Comparison of ENCODE assay signal across 8 cellular contexts in genomic region chr10:89563861-89564478, GRCh38. TPM values are rescaled to one million over a fixed set of nuclear protein-coding genes. Genes with fewer than 3 reads are reported as not detected.
A peak's percentile ranks its signal among the peaks of the same experiment; 100 is the strongest.
DNase-seq lines count a peak whose midpoint lies in the region; ATAC-seq, FAIRE-seq and TF ChIP-seq lines count a peak whose summit lies in the region.

No MANE protein-coding gene starts in this region.

- CTCF ChIA-PET in CD8-positive, alpha-beta memory T cell (lab: Charles Lee), result interaction anchor here (1.0 to 1.2 kb wide), 2 partner anchors 8 to 11 kb away, joined by 3 read pairs; no protein-coding TSS in a partner anchor
- CTCF ChIA-PET in K562 (lab: Yijun Ruan, JAX; ENCODE audit: low intra/inter-chr PET ratio), result interaction anchor here (0.8 to 1.3 kb wide), 3 partner anchors 60 to 348 kb away, joined by 3 to 5 read pairs (median 5); no protein-coding TSS in a partner anchor

- TF ChIP-seq POLR2A in K562 (conservative IDR thresholded peaks at IDR 0.05) (no peak), suprapubic skin (IDR thresholded peaks at IDR 0.05) (no peak)

- no peak overlapping the region for H3K27ac ChIP-seq in CD8-positive, alpha-beta memory T cell (ENCODE audit: low read depth, low read length)
- no peak overlapping the region for H3K27ac ChIP-seq in K562 (ENCODE audit: extremely low read depth, low read depth, low read length)
- no peak overlapping the region for H3K27ac ChIP-seq in suprapubic skin

- H2AFZ ChIP-seq in K562 (ENCODE audit: low read depth, low read length), result no peak overlapping the region

- in situ Hi-C loops in K562 (cut with MboI), result no loop called here

- no peaks in the 10 kb centered on the region for H3K9me1 ChIP-seq in K562 (ENCODE audit: control insufficient read depth, insufficient read depth, low read length)

- no peaks in the 10 kb centered on the region for H3K4me1 ChIP-seq in CD8-positive, alpha-beta memory T cell (ENCODE audit: insufficient read depth, low read length)
- no peaks in the 10 kb centered on the region for H3K4me1 ChIP-seq in K562 (replicated peaks in 1 of 2; ENCODE audit: control insufficient read depth in 2 of 2, insufficient read depth in 2 of 2, low read length in 2 of 2)
- no peaks in the 10 kb centered on the region for H3K4me1 ChIP-seq in suprapubic skin

- peak; percentile 57 for ATAC-seq in GM18867 (IDR thresholded peaks at IDR 0.05; ENCODE audit: unreplicated experiment)
- peak; percentile 78 for ATAC-seq in K562
- no peak for ATAC-seq in GM18498 (IDR thresholded peaks at IDR 0.05; ENCODE audit: unreplicated experiment)
- no peak for ATAC-seq in GM21529 (IDR thresholded peaks at IDR 0.05; ENCODE audit: unreplicated experiment)

- TF ChIP-seq RAD21 in K562 (CRISPR knock-in tag; conservative IDR thresholded peaks at IDR 0.05 in 1 of 2, IDR thresholded peaks at IDR 0.05 in 1 of 2), result peak; percentile 71 to 74

- H4K20me1 ChIP-seq in K562 (replicated peaks; ENCODE audit: control insufficient read depth, insufficient read depth, low read length), result no peaks in the 10 kb centered on the region

- no peak overlapping the region for H3K4me3 ChIP-seq in CD8-positive, alpha-beta memory T cell (ENCODE audit: low read length)
- no peak overlapping the region for H3K4me3 ChIP-seq in K562
- H3K4me3 ChIP-seq in suprapubic skin, result no peak overlapping the region

- peak; percentile 19 for FAIRE-seq in K562 (lab: Jason Lieb, UNC)

- H3K4me1 Mint-ChIP-seq in CD8-positive, alpha-beta memory T cell, result no peaks in the 10 kb centered on the region

- TF ChIP-seq CTCF in K562 (IDR thresholded peaks at IDR 0.05 in 2 of 3, conservative IDR thresholded peaks at IDR 0.05 in 1 of 3; ENCODE audit: insufficient read depth in 2 of 3, low read depth in 1 of 3, low read length in 3 of 3) (peak; percentile 33 to 70 (median 43); a peak in 3 of 6 replicates), suprapubic skin (IDR thresholded peaks at IDR 0.05) (peak; percentile 63 to 66)

- H3K9ac ChIP-seq in K562 (ENCODE audit: insufficient read depth in 1 of 2, low read depth in 2 of 2, low read length in 2 of 2), result no peak overlapping the region

- no peak for TF ChIP-seq EP300 in K562 (IDR thresholded peaks at IDR 0.05; ENCODE audit: low read length)
- no peak for TF ChIP-seq EP300 in suprapubic skin (IDR thresholded peaks at IDR 0.05)

- H3K9me3 Mint-ChIP-seq in CD8-positive, alpha-beta memory T cell, result no peaks in the 10 kb centered on the region

- no peaks in the 10 kb centered on the region for H3K36me3 Mint-ChIP-seq in CD8-positive, alpha-beta memory T cell

- BruUV-seq in K562 (replicated peaks; lab: Mats Ljungman, UMichigan), result no TSS peak

- 0% methylated on average over 2 of the region's 2 CpGs for WGBS in K562 (ENCODE audit: insufficient coverage, low coverage, missing lambda C conversion rate)
- WGBS in suprapubic skin, result 12% methylated on average over 2 of the region's 2 CpGs

- H3K9me3 ChIP-seq in CD8-positive, alpha-beta memory T cell (ENCODE audit: low read length), result no peaks in the 10 kb centered on the region
- H3K9me3 ChIP-seq in K562 (replicated peaks; ENCODE audit: control insufficient read depth, insufficient read depth, low read depth, low read length) (no peaks in the 10 kb centered on the region), suprapubic skin (no peaks in the 10 kb centered on the region)

- no peak overlapping the region for H3K27ac Mint-ChIP-seq in CD8-positive, alpha-beta memory T cell

- H3K27me3 ChIP-seq in CD8-positive, alpha-beta memory T cell (ENCODE audit: insufficient read depth, low read length, poor library complexity, severe bottlenecking), result no peaks in the 10 kb centered on the region
- peaks cover 0 to 4% of the 10 kb centered on the region in 2 experiments; a peak in 1 of 5 replicates for H3K27me3 ChIP-seq in K562 (ENCODE audit: control insufficient read depth in 2 of 2, insufficient read depth in 2 of 2, low read length in 2 of 2)
- no peaks in the 10 kb centered on the region for H3K27me3 ChIP-seq in suprapubic skin

- no peak overlapping the region for H3K4me3 Mint-ChIP-seq in CD8-positive, alpha-beta memory T cell

- intact Hi-C loops in K562 (cut with micrococcal nuclease), result loop anchor here (2.0 to 10.0 kb wide), 3 partner anchors 137 to 347 kb away; no protein-coding TSS in a partner anchor

- peaks cover 4 to 15% of the 10 kb centered on the region in 2 donors for H3K27me3 Mint-ChIP-seq in CD8-positive, alpha-beta memory T cell

- no peak overlapping the region for H3K4me2 ChIP-seq in K562 (ENCODE audit: insufficient read depth, low read length)

- POLR2A ChIA-PET in CD8-positive, alpha-beta memory T cell (lab: Charles Lee), result no interaction called here
- POLR2A ChIA-PET in K562 (lab: Yijun Ruan, JAX), result no interaction called here

- peak in 3 of 5 donors; percentile 2 to 49 (median 34) for DNase-seq in CD8-positive, alpha-beta memory T cell
- peak; percentile 31 for DNase-seq in NCI-H2227 treated with DMSO at 0.1 percent for 48 hours (lab: John Stamatoyannopoulos, UW)
- peak; percentile 20 to 34 (median 22) for DNase-seq in K562 (ENCODE audit: extremely low read depth in 1 of 4, low spot score in 3 of 4)
- DNase-seq in inferior parietal cortex (ENCODE audit: extremely low spot score), result peak; percentile 70
- no peak for DNase-seq in suprapubic skin (ENCODE audit: low spot score in 2 of 2)

- no peaks in the 10 kb centered on the region for H3K79me2 ChIP-seq in K562 (ENCODE audit: control insufficient read depth, insufficient read depth, low read length)

- H3K36me3 ChIP-seq in CD8-positive, alpha-beta memory T cell (ENCODE audit: insufficient read depth, low read length), result no peaks in the 10 kb centered on the region
- H3K36me3 ChIP-seq in K562 (ENCODE audit: control insufficient read depth, insufficient read depth, low read length) (no peaks in the 10 kb centered on the region), suprapubic skin (no peaks in the 10 kb centered on the region)

TF ChIP-seq in K562, 482 proteins besides CTCF, POLR2A, EP300 and RAD21:
- TF ChIP-seq DEAF1 (CRISPR knock-in tag; IDR thresholded peaks at IDR 0.05) (peak; percentile 60; the same call in 1 of the 2 replicates), SIN3A (IDR thresholded peaks at IDR 0.05; ENCODE audit: borderline replicate concordance in 2 of 2, control insufficient read depth in 1 of 2, low read depth in 2 of 2, low read length in 2 of 2) (no peak), CEBPG (CRISPR knock-in tag; IDR thresholded peaks at IDR 0.05) (no peak), CEBPG (tag; conservative IDR thresholded peaks at IDR 0.05 in 1 of 2, IDR thresholded peaks at IDR 0.05 in 1 of 2) (0 out of 4 replicates have a peak, but pooled peaks have one; percentile 22 to 27), SMARCE1 (IDR thresholded peaks at IDR 0.05) (no peak), ZNF217 (CRISPR knock-in tag; IDR thresholded peaks at IDR 0.05) (no peak), XRCC3 (IDR thresholded peaks at IDR 0.05) (no peak), SMC3 (conservative IDR thresholded peaks at IDR 0.05; ENCODE audit: insufficient read depth, low read depth, low read length) (0 out of 2 replicates have a peak, but pooled peaks have one; percentile 30), HMBOX1 (IDR thresholded peaks at IDR 0.05) (peak; percentile 37; the same call in 1 of the 2 replicates)

RNA-seq across cellular contexts. Expression of gene SLC16A12, which starts 28.6 kb away (rescaled TPM):
- total RNA-seq in CD8-positive, alpha-beta memory T cell, result not detected
- not detected for polyA plus RNA-seq in CD8-positive, alpha-beta memory T cell
- not detected in 2 replicates for total RNA-seq in K562 (2011; cell fraction: chromatin; rRNA removed; ENCODE audit: low replicate concordance)
- total RNA-seq in K562 (2011; cell fraction: nucleolus; rRNA removed), result not detected in 2 replicates
- total RNA-seq in K562 (2011; cell fraction: nucleoplasm; rRNA removed), result not detected in 2 replicates
- total RNA-seq in K562 (2014; rRNA removed) (not detected in 2 replicates), K562 (2014; rRNA removed; fragmentation: Illumina TruSeq; extraction: Trizol) (not detected in 2 replicates), K562 (2015; rRNA removed; fragmentation: Illumina TruSeq; extraction: Trizol) (not detected in 2 replicates), K562 (2021) (0.04 TPM in 1 of 2 replicates, not detected in the other), suprapubic skin (1 to 10 TPM in 2 of 4 donors, under 1 TPM in 2; 0.60 to 1.4 (median 1.0) TPM)
- polyA plus RNA-seq in K562 (2011; rRNA removed) (not detected in 2 replicates), K562 (2014; fragmentation: Illumina TruSeq; extraction: Trizol) (not detected in 2 replicates), K562 (2014; fragmentation: Nextera tagmentation; extraction: Ambion mirVana) (not detected), K562 (2014; rRNA removed) (not detected in 2 replicates)
- not detected in 2 replicates for polyA plus RNA-seq in K562 (2011; cell fraction: cytosol; rRNA removed)
- not detected in 2 replicates for polyA plus RNA-seq in K562 (2011; cell fraction: nucleus; rRNA removed)
- 0.01 TPM in 1 of 2 replicates, not detected in the other for polyA plus RNA-seq in K562 (2012)
- not detected in 2 replicates for polyA minus RNA-seq in K562 (2011; rRNA and poly(A)+ RNA removed)
- not detected in 2 replicates for polyA minus RNA-seq in K562 (2011; cell fraction: cytosol; rRNA and poly(A)+ RNA removed)
- polyA minus RNA-seq in K562 (2011; cell fraction: nucleus; rRNA and poly(A)+ RNA removed), result not detected in 2 replicates

Comparison
In these comparisons a context has a peak if more than half of its experiments do, and no peak if none do; other contexts are left out.
1. DNase-seq: peak in CD8-positive, alpha-beta memory T cell (3 of 5), NCI-H2227 treated with DMSO at 0.1 percent for 48 hours (single experiment), K562 (4 of 4) and inferior parietal cortex (single experiment); none in suprapubic skin (0 of 2).
2. ATAC-seq: peak in GM18867 (single experiment) and K562 (single experiment); none in GM18498 (single experiment) and GM21529 (single experiment).